8 cellular contexts compared by ENCODE assay signal in genomic region chr19:8831832-8832131, GRCh38. TPM values are rescaled to one million over a fixed set of nuclear protein-coding genes. Genes with fewer than 3 reads are reported as not detected.
DNase-seq lines count a peak whose midpoint lies in the region; ATAC-seq lines count a peak whose summit lies in the region.

No MANE protein-coding gene starts in this region.

- peak overlapping the region; percentile 79 for H3K9ac ChIP-seq in muscle layer of colon (ENCODE audit: low read length)

- H3K27ac ChIP-seq in CD4-positive, CD25-positive, alpha-beta regulatory T cell (ENCODE audit: insufficient read depth, low read length, poor library complexity, severe bottlenecking), result peak overlapping the region; percentile 93
- H3K27ac ChIP-seq in KOPT-K1 (ENCODE audit: low read depth, low read length, poor library complexity, severe bottlenecking) (peak overlapping the region; percentile 86), muscle layer of colon (ENCODE audit: low read depth, low read length) (peak overlapping the region; percentile 95)

- peak overlapping the region; percentile 78 for H3K4me3 ChIP-seq in CD4-positive, CD25-positive, alpha-beta regulatory T cell (ENCODE audit: low read depth, low read length)
- peak overlapping the region; percentile 72 to 75 for H3K4me3 ChIP-seq in muscle layer of colon (ENCODE audit: low read depth in 1 of 2, low read length in 2 of 2)

- H3K27me3 Mint-ChIP-seq in CD4-positive, CD25-positive, alpha-beta regulatory T cell, result peaks cover 6% of the 10 kb centered on the region

- H3K9me3 Mint-ChIP-seq in CD4-positive, CD25-positive, alpha-beta regulatory T cell, result peaks cover 0 to 5% (median 0%) of the 10 kb centered on the region in 7 donors

- peaks cover 0 to 34% (median 20%) of the 10 kb centered on the region in 4 donors for H3K4me1 Mint-ChIP-seq in CD4-positive, CD25-positive, alpha-beta regulatory T cell

- no peaks in the 10 kb centered on the region for H3K9me3 ChIP-seq in CD4-positive, CD25-positive, alpha-beta regulatory T cell (ENCODE audit: control insufficient read depth in 2 of 2, low read length in 2 of 2)
- H3K9me3 ChIP-seq in KOPT-K1 (ENCODE audit: insufficient read depth, low read length, poor library complexity, severe bottlenecking), result no peaks in the 10 kb centered on the region
- no peaks in the 10 kb centered on the region for H3K9me3 ChIP-seq in muscle layer of colon (ENCODE audit: low read length)

- H3K36me3 ChIP-seq in CD4-positive, CD25-positive, alpha-beta regulatory T cell (ENCODE audit: control insufficient read depth, insufficient read depth, low read length), result peaks cover 3% of the 10 kb centered on the region
- H3K36me3 ChIP-seq in KOPT-K1 (ENCODE audit: insufficient read depth, low read length), result peaks cover 13% of the 10 kb centered on the region; the same call in 1 of the 2 replicates
- peaks cover 4% of the 10 kb centered on the region for H3K36me3 ChIP-seq in muscle layer of colon (ENCODE audit: insufficient read depth, low read length)

- no peaks in the 10 kb centered on the region for H3K27me3 ChIP-seq in CD4-positive, CD25-positive, alpha-beta regulatory T cell (ENCODE audit: control insufficient read depth, insufficient read depth, low read length)
- H3K27me3 ChIP-seq in muscle layer of colon (ENCODE audit: control insufficient read depth in 1 of 2, insufficient read depth in 2 of 2, low read length in 2 of 2), result no peaks in the 10 kb centered on the region

- peak overlapping the region; percentile 90 to 96 (median 94) for H3K4me3 Mint-ChIP-seq in CD4-positive, CD25-positive, alpha-beta regulatory T cell

- peaks cover 9% of the 10 kb centered on the region for H3K36me3 Mint-ChIP-seq in CD4-positive, CD25-positive, alpha-beta regulatory T cell

- H3K4me1 ChIP-seq in CD4-positive, CD25-positive, alpha-beta regulatory T cell (ENCODE audit: control insufficient read depth, insufficient read depth, low read length, poor library complexity, severe bottlenecking), result peaks cover 11% of the 10 kb centered on the region
- H3K4me1 ChIP-seq in muscle layer of colon (ENCODE audit: insufficient read depth, low read length), result peaks cover 8% of the 10 kb centered on the region

- H3K27ac Mint-ChIP-seq in CD4-positive, CD25-positive, alpha-beta regulatory T cell, result peak overlapping the region; percentile 93 to 96 (median 94)

- no peak for ATAC-seq in CD4-positive, CD25-positive, alpha-beta regulatory T cell (ENCODE audit: low read depth in 2 of 2)
- peak; percentile 12 for ATAC-seq in GM19455 (IDR thresholded peaks at IDR 0.05; ENCODE audit: unreplicated experiment)
- no peak for ATAC-seq in GM19328 (IDR thresholded peaks at IDR 0.05; ENCODE audit: unreplicated experiment)
- no peak for ATAC-seq in HG02884 (IDR thresholded peaks at IDR 0.05; ENCODE audit: unreplicated experiment)
- no peak for ATAC-seq in HG03457 (IDR thresholded peaks at IDR 0.05; ENCODE audit: unreplicated experiment)

- DNase-seq in CD4-positive, CD25-positive, alpha-beta regulatory T cell, result no peak
- DNase-seq in cerebellar cortex (ENCODE audit: low spot score), result peak; percentile 32

RNA-seq across cellular contexts. Expression of gene ZNF558, which starts 0.3 kb away (rescaled TPM):
- total RNA-seq in CD4-positive, CD25-positive, alpha-beta regulatory T cell, result 22.9 TPM
- polyA plus RNA-seq in CD4-positive, CD25-positive, alpha-beta regulatory T cell, result 10 to 100 TPM in 1 of 4 donors, 1 to 10 TPM in 3; 6.1 to 11.2 (median 6.7) TPM

RNA-seq across cellular contexts. Expression of gene MBD3L1, which starts 0.4 kb away (rescaled TPM):
- total RNA-seq in CD4-positive, CD25-positive, alpha-beta regulatory T cell, result not detected
- polyA plus RNA-seq in CD4-positive, CD25-positive, alpha-beta regulatory T cell, result not detected
